ENCODE assay signal across 16 cellular contexts in genomic region chr6:33903579-33903978, GRCh38.
A peak's percentile ranks its signal among the peaks of the same experiment; 100 is the strongest.
DNase-seq lines count a peak whose midpoint lies in the region; ATAC-seq and TF ChIP-seq lines count a peak whose summit lies in the region.
"Had no signal": no experiment of that assay in that cellular context is flagged by ENCODE, and none has a peak within 500 bp of the region (broad histone marks: within the 10 kb centered on the region; RNA-seq: fewer than 3 reads in every experiment).

No MANE protein-coding gene starts in this region.

- H3K4me1 Mint-ChIP-seq in activated T-cell treated with anti-CD3 and anti-CD28 coated beads, Interleukin-2, amount 50 U/mL, for 72 hours (ENCODE audit: low read depth) = peaks cover 53% of the 10 kb centered on the region
- peaks cover 87% of the 10 kb centered on the region for H3K4me1 Mint-ChIP-seq in activated T-helper 1 cell treated with anti-CD3 and anti-CD28 coated beads, Interleukin-12 subunit alpha, Interleukin-12 subunit beta, Interleukin-2, Interleukin-4 antibody, amounts not matched to agents 30 ng/mL and 10 ng/mL and 1 ng/mL, durations not matched to agents 14 hours and 24 hours and 36 hours (ENCODE audit: low read depth)

- H3K27me3 Mint-ChIP-seq in activated T-cell treated with anti-CD3 and anti-CD28 coated beads, Interleukin-2, amount 50 U/mL, for 72 hours (ENCODE audit: low read depth) = no peaks in the 10 kb centered on the region
- peaks cover 7% of the 10 kb centered on the region for H3K27me3 Mint-ChIP-seq in activated T-helper 1 cell treated with anti-CD3 and anti-CD28 coated beads, Interleukin-12 subunit alpha, Interleukin-12 subunit beta, Interleukin-2, Interleukin-4 antibody, amounts not matched to agents 30 ng/mL and 10 ng/mL and 1 ng/mL, durations not matched to agents 14 hours and 24 hours and 36 hours (ENCODE audit: insufficient read depth)

- H2AFZ ChIP-seq in neuronal stem cell (ENCODE audit: low read length) (peak overlapping the region; percentile 66), hepatocyte (no peak overlapping the region)

- H4K20me1 ChIP-seq in hepatocyte (ENCODE audit: insufficient read depth, poor library complexity, severe bottlenecking) = no peaks in the 10 kb centered on the region

- intact Hi-C loops in activated T-helper 1 cell treated with anti-CD3 and anti-CD28 coated beads, Interleukin-12 subunit alpha, Interleukin-12 subunit beta, Interleukin-2, Interleukin-4 antibody, amounts not matched to agents 30 ng/mL and 10 ng/mL and 1 ng/mL, durations not matched to agents 14 hours and 24 hours and 36 hours (cut with micrococcal nuclease) = no loop called here

- H2BK15ac ChIP-seq in neuronal stem cell (ENCODE audit: low read length) = no peak overlapping the region

- H3K9me2 ChIP-seq in hepatocyte (replicated peaks; ENCODE audit: insufficient read depth) = no peaks in the 10 kb centered on the region

- H3K27me3 ChIP-seq in neuronal stem cell (ENCODE audit: control insufficient read depth in 3 of 3, insufficient read depth in 3 of 3, low read depth in 1 of 3, low read length in 3 of 3) (peaks cover 0 to 8% (median 0%) of the 10 kb centered on the region in 3 experiments), hepatocyte (no peaks in the 10 kb centered on the region)
- H3K27me3 ChIP-seq: body of pancreas, left lung had no signal

- H3K36me3 Mint-ChIP-seq in activated T-cell treated with anti-CD3 and anti-CD28 coated beads, Interleukin-2, amount 50 U/mL, for 72 hours (ENCODE audit: insufficient read depth in 2 of 2) = no peaks in the 10 kb centered on the region
- peaks cover 2% of the 10 kb centered on the region for H3K36me3 Mint-ChIP-seq in activated T-helper 1 cell treated with anti-CD3 and anti-CD28 coated beads, Interleukin-12 subunit alpha, Interleukin-12 subunit beta, Interleukin-2, Interleukin-4 antibody, amounts not matched to agents 30 ng/mL and 10 ng/mL and 1 ng/mL, durations not matched to agents 14 hours and 24 hours and 36 hours (ENCODE audit: low read depth)
- H3K36me3 Mint-ChIP-seq: mesothelial cell of epicardium had no signal

- no peak for ATAC-seq in activated T-cell treated with anti-CD3 and anti-CD28 coated beads, Interleukin-2, amount 50 U/mL, for 72 hours (replicated peaks in 1 of 2)
- ATAC-seq: body of pancreas, SK-N-SH treated with all-trans-retinoic acid at 6 μM for 48 hours had no signal

- H3K36me3 ChIP-seq in neuronal stem cell (replicated peaks in 1 of 2; ENCODE audit: control insufficient read depth in 2 of 2, insufficient read depth in 2 of 2, low read length in 2 of 2) (no peaks in the 10 kb centered on the region), hepatocyte (replicated peaks; ENCODE audit: insufficient read depth, low read depth) (no peaks in the 10 kb centered on the region)
- H3K36me3 ChIP-seq: left lung had no signal

- peak overlapping the region; percentile 19 for H3K27ac Mint-ChIP-seq in activated T-cell treated with anti-CD3 and anti-CD28 coated beads, Interleukin-2, amount 50 U/mL, for 72 hours
- peak overlapping the region; percentile 89 for H3K27ac Mint-ChIP-seq in activated T-helper 1 cell treated with anti-CD3 and anti-CD28 coated beads, Interleukin-12 subunit alpha, Interleukin-12 subunit beta, Interleukin-2, Interleukin-4 antibody, amounts not matched to agents 30 ng/mL and 10 ng/mL and 1 ng/mL, durations not matched to agents 14 hours and 24 hours and 36 hours
- H3K27ac Mint-ChIP-seq: mesothelial cell of epicardium had no signal

- no peak overlapping the region for H2AK5ac ChIP-seq in neuronal stem cell (ENCODE audit: low read depth, low read length)

- H3K9me3 ChIP-seq in neuronal stem cell (replicated peaks in 1 of 2; ENCODE audit: control insufficient read depth in 2 of 2, insufficient read depth in 1 of 2, low read depth in 1 of 2, low read length in 2 of 2) (no peaks in the 10 kb centered on the region), hepatocyte (ENCODE audit: low read depth) (no peaks in the 10 kb centered on the region)
- H3K9me3 ChIP-seq: body of pancreas, left lung had no signal

- WGBS in neuronal stem cell (ENCODE audit: extremely low coverage in 2 of 2, insufficient read length in 2 of 2, insufficient replicate concordance in 1 of 2), 2 donors = no CpG with 5 or more reads among the region's 5 CpGs
- 90% methylated on average over 5 of the region's 5 CpGs for WGBS in hepatocyte (ENCODE audit: low lambda C conversion rate, missing lambda C conversion rate)

- H3K4me2 ChIP-seq in neuronal stem cell (ENCODE audit: insufficient read depth, low read length, poor library complexity, severe bottlenecking) = no peak overlapping the region
- no peak overlapping the region for H3K4me2 ChIP-seq in hepatocyte

- no peaks in the 10 kb centered on the region for H3K79me1 ChIP-seq in neuronal stem cell (ENCODE audit: low read depth, low read length)

- no peak overlapping the region for H3K18ac ChIP-seq in neuronal stem cell (ENCODE audit: low read length)

- H3K4me3 ChIP-seq in Jurkat, Clone E6-1 (ENCODE audit: low read length) = peak overlapping the region; percentile 57
- H3K4me3 ChIP-seq in neuronal stem cell (ENCODE audit: low read length in 2 of 2) (no peak overlapping the region), hepatocyte (no peak overlapping the region)
- H3K4me3 ChIP-seq: body of pancreas, left lung had no signal

- H3K23ac ChIP-seq in neuronal stem cell (ENCODE audit: low read depth, low read length, poor library complexity) = no peak overlapping the region

- H3K4me1 ChIP-seq in neuronal stem cell (ENCODE audit: control insufficient read depth in 2 of 2, insufficient read depth in 1 of 2, low read depth in 1 of 2, low read length in 2 of 2) (peaks cover 10 to 23% of the 10 kb centered on the region in 2 donors), hepatocyte (ENCODE audit: insufficient read depth) (peaks cover 14% of the 10 kb centered on the region)
- H3K4me1 ChIP-seq: left lung had no signal

- H3K4ac ChIP-seq in neuronal stem cell (ENCODE audit: low read length) = no peak overlapping the region

- no peaks in the 10 kb centered on the region for H3K9me3 Mint-ChIP-seq in activated T-cell treated with anti-CD3 and anti-CD28 coated beads, Interleukin-2, amount 50 U/mL, for 72 hours
- H3K9me3 Mint-ChIP-seq in activated T-helper 1 cell treated with anti-CD3 and anti-CD28 coated beads, Interleukin-12 subunit alpha, Interleukin-12 subunit beta, Interleukin-2, Interleukin-4 antibody, amounts not matched to agents 30 ng/mL and 10 ng/mL and 1 ng/mL, durations not matched to agents 14 hours and 24 hours and 36 hours = no peaks in the 10 kb centered on the region
- H3K9me3 Mint-ChIP-seq: mesothelial cell of epicardium had no signal

- H3K79me2 ChIP-seq in hepatocyte = no peaks in the 10 kb centered on the region

- H4K8ac ChIP-seq in neuronal stem cell (ENCODE audit: low read depth, low read length) = no peak overlapping the region

- H2BK120ac ChIP-seq in neuronal stem cell (ENCODE audit: low read depth, low read length) = no peak overlapping the region

- H3K27ac ChIP-seq in neuronal stem cell (replicated peaks; ENCODE audit: low read length) (no peak overlapping the region), hepatocyte (no peak overlapping the region)
- H3K27ac ChIP-seq: body of pancreas, left lung, RWPE1 had no signal

- TF ChIP-seq CTCF in hepatocyte (IDR thresholded peaks at IDR 0.05; ENCODE audit: poor library complexity) = no peak

- peak overlapping the region; percentile 43 to 70 for H3K4me3 Mint-ChIP-seq in activated T-cell treated with anti-CD3 and anti-CD28 coated beads, Interleukin-2, amount 50 U/mL, for 72 hours
- peak overlapping the region; percentile 73 for H3K4me3 Mint-ChIP-seq in activated T-helper 1 cell treated with anti-CD3 and anti-CD28 coated beads, Interleukin-12 subunit alpha, Interleukin-12 subunit beta, Interleukin-2, Interleukin-4 antibody, amounts not matched to agents 30 ng/mL and 10 ng/mL and 1 ng/mL, durations not matched to agents 14 hours and 24 hours and 36 hours
- H3K4me3 Mint-ChIP-seq: mesothelial cell of epicardium had no signal

- no peak overlapping the region for H4K91ac ChIP-seq in neuronal stem cell (ENCODE audit: low read depth, low read length, poor library complexity)

- H3K14ac ChIP-seq in neuronal stem cell (ENCODE audit: low read length) = no peak overlapping the region

- no peak overlapping the region for H2BK5ac ChIP-seq in neuronal stem cell (ENCODE audit: low read length)

- DNase-seq in activated T-cell treated with anti-CD3 and anti-CD28 coated beads, Interleukin-2, amount 50 U/mL, for 72 hours = no peak
- DNase-seq in activated T-cell treated with anti-CD3 and anti-CD28 coated beads, Interleukin-2, amount 50 U/mL, for 48 hours = no peak
- DNase-seq in Jurkat, Clone E6-1 (ENCODE audit: low read depth, low spot score) = no peak
- no peak for DNase-seq in activated T-helper 1 cell treated with anti-CD3 and anti-CD28 coated beads, Interleukin-12 subunit alpha, Interleukin-12 subunit beta, Interleukin-2, Interleukin-4 antibody, amounts not matched to agents 30 ng/mL and 10 ng/mL and 1 ng/mL, durations not matched to agents 14 hours and 24 hours and 36 hours (ENCODE audit: low spot score)
- DNase-seq in neuronal stem cell (ENCODE audit: low spot score) (no peak), NCI-H524 (lab: John Stamatoyannopoulos, UW) (no peak), NCI-H1436 (lab: John Stamatoyannopoulos, UW) (no peak), hepatocyte (ENCODE audit: low spot score) (no peak)
- DNase-seq: body of pancreas, glutamatergic neuron, NCI-H2029, NCI-H446 had no signal

- no peak overlapping the region for H3K9ac ChIP-seq in neuronal stem cell (ENCODE audit: low read depth, low read length, poor library complexity)

- no peak overlapping the region for H2BK12ac ChIP-seq in neuronal stem cell (ENCODE audit: low read length)
